Comparison of ENCODE assay signal across 8 cellular contexts in the genomic region with DNA sequence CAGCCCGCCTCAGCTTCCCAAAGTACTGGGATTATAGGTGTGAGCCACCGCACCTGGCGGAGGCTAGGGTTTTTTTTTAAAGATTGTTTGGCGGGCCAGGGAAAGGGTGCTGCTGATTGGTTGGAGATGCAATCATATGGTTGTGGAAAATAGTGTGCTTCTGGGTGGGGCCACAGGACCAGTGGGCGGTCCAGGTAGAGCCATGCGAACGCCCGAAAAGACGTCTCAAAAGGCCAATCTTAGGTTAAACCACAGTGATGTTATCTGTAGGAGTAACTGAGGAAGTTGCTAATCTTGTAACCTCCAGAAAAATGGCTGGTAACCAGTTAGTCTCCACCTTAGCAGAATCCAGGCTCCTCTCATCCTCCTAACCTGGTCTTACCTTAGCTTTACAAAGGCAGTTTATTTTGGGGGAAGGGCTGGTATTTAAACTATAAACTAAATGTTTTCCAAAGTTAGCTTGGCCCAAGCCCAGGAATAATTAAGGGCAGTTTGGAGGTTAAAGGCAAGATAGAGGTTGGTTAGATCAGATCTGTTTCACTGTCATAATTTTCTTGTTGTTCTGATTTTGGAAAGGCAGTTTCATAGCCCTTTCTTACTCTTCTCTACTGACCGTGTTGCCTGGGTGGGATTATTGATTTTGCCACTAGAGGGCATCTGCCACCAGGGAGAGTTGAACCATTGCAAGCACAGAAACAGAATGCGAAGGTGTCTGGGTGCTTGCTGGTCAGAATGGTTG.
DNase-seq lines count a peak whose midpoint lies in the region; ATAC-seq and TF ChIP-seq lines count a peak whose summit lies in the region.

No MANE protein-coding gene starts in this region.

- no peak overlapping the region for H3K27ac Mint-ChIP-seq in activated T-helper 1 cell treated with anti-CD3 and anti-CD28 coated beads, Interleukin-12 subunit alpha, Interleukin-12 subunit beta, Interleukin-2, Interleukin-4 antibody, amounts not matched to agents 30 ng/mL and 10 ng/mL and 1 ng/mL, durations not matched to agents 14 hours and 24 hours and 36 hours

- no peak overlapping the region for H3K4me2 ChIP-seq in osteoblast (ENCODE audit: insufficient read depth, low read length)

- H3K4me1 Mint-ChIP-seq in activated T-helper 1 cell treated with anti-CD3 and anti-CD28 coated beads, Interleukin-12 subunit alpha, Interleukin-12 subunit beta, Interleukin-2, Interleukin-4 antibody, amounts not matched to agents 30 ng/mL and 10 ng/mL and 1 ng/mL, durations not matched to agents 14 hours and 24 hours and 36 hours (ENCODE audit: low read depth) = no peaks in the 10 kb centered on the region

- H3K27ac ChIP-seq in Peyer's patch (no peak overlapping the region), foreskin keratinocyte (no peak overlapping the region), osteoblast (ENCODE audit: low read depth, low read length) (no peak overlapping the region)

- ATAC-seq in HG03354 (IDR thresholded peaks at IDR 0.05; ENCODE audit: poor library complexity, severe bottlenecking, unreplicated experiment) = peak; percentile 66
- ATAC-seq in foreskin keratinocyte = peak; percentile 71
- ATAC-seq in HG02970 (IDR thresholded peaks at IDR 0.05; ENCODE audit: low FRiP score, unreplicated experiment) = no peak

- H3K4me3 ChIP-seq in Peyer's patch (no peak overlapping the region), osteoblast (ENCODE audit: insufficient read depth, low read length) (no peak overlapping the region)

- H3K9me3 ChIP-seq in Peyer's patch (no peaks in the 10 kb centered on the region), osteoblast (ENCODE audit: low read depth, low read length) (no peaks in the 10 kb centered on the region)

- TF ChIP-seq CTCF in Peyer's patch (IDR thresholded peaks at IDR 0.05) (peak; percentile 57 to 82 (median 78)), foreskin keratinocyte (conservative IDR thresholded peaks at IDR 0.05) (peak; percentile 94), osteoblast (IDR thresholded peaks at IDR 0.05; ENCODE audit: extremely low read depth, low read depth, low read length) (peak; percentile 95)

- intact Hi-C loops in activated T-helper 1 cell treated with anti-CD3 and anti-CD28 coated beads, Interleukin-12 subunit alpha, Interleukin-12 subunit beta, Interleukin-2, Interleukin-4 antibody, amounts not matched to agents 30 ng/mL and 10 ng/mL and 1 ng/mL, durations not matched to agents 14 hours and 24 hours and 36 hours (cut with micrococcal nuclease) = loop anchor here (1.0 to 5.0 kb wide), 2 partner anchors 340 to 523 kb away; no protein-coding TSS in a partner anchor

- no peak overlapping the region for H2AFZ ChIP-seq in osteoblast (ENCODE audit: low read length)

- no peak for TF ChIP-seq POLR2A in Peyer's patch (IDR thresholded peaks at IDR 0.05)

- H3K36me3 ChIP-seq in Peyer's patch (peaks cover 0 to 4% (median 0%) of the 10 kb centered on the region in 3 donors), osteoblast (ENCODE audit: insufficient read depth, low read length) (no peaks in the 10 kb centered on the region)

- H3K4me3 Mint-ChIP-seq in activated T-helper 1 cell treated with anti-CD3 and anti-CD28 coated beads, Interleukin-12 subunit alpha, Interleukin-12 subunit beta, Interleukin-2, Interleukin-4 antibody, amounts not matched to agents 30 ng/mL and 10 ng/mL and 1 ng/mL, durations not matched to agents 14 hours and 24 hours and 36 hours = no peak overlapping the region

- no peaks in the 10 kb centered on the region for H3K79me2 ChIP-seq in osteoblast (ENCODE audit: insufficient read depth, low read length)

- H3K27me3 Mint-ChIP-seq in activated T-helper 1 cell treated with anti-CD3 and anti-CD28 coated beads, Interleukin-12 subunit alpha, Interleukin-12 subunit beta, Interleukin-2, Interleukin-4 antibody, amounts not matched to agents 30 ng/mL and 10 ng/mL and 1 ng/mL, durations not matched to agents 14 hours and 24 hours and 36 hours (ENCODE audit: insufficient read depth) = no peaks in the 10 kb centered on the region

- H3K27me3 ChIP-seq in Peyer's patch (no peaks in the 10 kb centered on the region), foreskin keratinocyte (peaks cover 3% of the 10 kb centered on the region), osteoblast (ENCODE audit: insufficient read depth, low read length) (peaks cover 8% of the 10 kb centered on the region)

- H4K20me1 ChIP-seq in osteoblast (ENCODE audit: insufficient read depth, low read length) = no peaks in the 10 kb centered on the region

- no peaks in the 10 kb centered on the region for H3K9me3 Mint-ChIP-seq in activated T-helper 1 cell treated with anti-CD3 and anti-CD28 coated beads, Interleukin-12 subunit alpha, Interleukin-12 subunit beta, Interleukin-2, Interleukin-4 antibody, amounts not matched to agents 30 ng/mL and 10 ng/mL and 1 ng/mL, durations not matched to agents 14 hours and 24 hours and 36 hours

- no peaks in the 10 kb centered on the region for H3K36me3 Mint-ChIP-seq in activated T-helper 1 cell treated with anti-CD3 and anti-CD28 coated beads, Interleukin-12 subunit alpha, Interleukin-12 subunit beta, Interleukin-2, Interleukin-4 antibody, amounts not matched to agents 30 ng/mL and 10 ng/mL and 1 ng/mL, durations not matched to agents 14 hours and 24 hours and 36 hours (ENCODE audit: low read depth)

- H3K4me1 ChIP-seq in Peyer's patch (no peaks in the 10 kb centered on the region), foreskin keratinocyte (no peaks in the 10 kb centered on the region), osteoblast (ENCODE audit: insufficient read depth, low read length) (no peaks in the 10 kb centered on the region)

- DNase-seq in GM04503 (ENCODE audit: low read depth) (peak; percentile 19), Peyer's patch (peak in 2 of 3 donors; percentile 43 to 82), foreskin keratinocyte (peak; percentile 14 to 53), osteoblast (ENCODE audit: insufficient read length, low spot score, missing footprints) (peak; percentile 92), ureter (ENCODE audit: low spot score) (peak; percentile 77)
- DNase-seq in activated T-helper 1 cell treated with anti-CD3 and anti-CD28 coated beads, Interleukin-12 subunit alpha, Interleukin-12 subunit beta, Interleukin-2, Interleukin-4 antibody, amounts not matched to agents 30 ng/mL and 10 ng/mL and 1 ng/mL, durations not matched to agents 14 hours and 24 hours and 36 hours (ENCODE audit: low spot score) = peak; percentile 44

Comparison
In these comparisons a context has a peak if more than half of its experiments do, and no peak if none do; other contexts are left out.
1. DNase-seq: peak in every context shown above with its lines; median percentile 92 in osteoblast; 77 in ureter; 62 in Peyer's patch; 44 in activated T-helper 1 cell treated with anti-CD3 and anti-CD28 coated beads, Interleukin-12 subunit alpha, Interleukin-12 subunit beta, Interleukin-2, Interleukin-4 antibody, amounts not matched to agents 30 ng/mL and 10 ng/mL and 1 ng/mL, durations not matched to agents 14 hours and 24 hours and 36 hours; 34 in foreskin keratinocyte; 19 in GM04503.